Comparison of ENCODE assay signal across 8 cellular contexts in genomic region chr12:6533653-6534157, GRCh38. TPM values are rescaled to one million over a fixed set of nuclear protein-coding genes. Genes with fewer than 3 reads are reported as not detected.
A peak's percentile ranks its signal among the peaks of the same experiment; 100 is the strongest.
DNase-seq lines count a peak whose midpoint lies in the region; ATAC-seq lines count a peak whose summit lies in the region.

No MANE protein-coding gene starts in this region.

- no peaks in the 10 kb centered on the region for H3K9me3 Mint-ChIP-seq in IgD-negative memory B cell
- no peaks in the 10 kb centered on the region for H3K9me3 Mint-ChIP-seq in activated naive CD4-positive, alpha-beta T cell treated with anti-CD3 and anti-CD28 coated beads, Interleukin-2, amount 50 U/mL, for 24 hours

- no peaks in the 10 kb centered on the region for H3K27me3 Mint-ChIP-seq in IgD-negative memory B cell
- H3K27me3 Mint-ChIP-seq in activated naive CD4-positive, alpha-beta T cell treated with anti-CD3 and anti-CD28 coated beads, Interleukin-2, amount 50 U/mL, for 24 hours: no peaks in the 10 kb centered on the region

- H3K27ac Mint-ChIP-seq in IgD-negative memory B cell: peak overlapping the region; percentile 94 to 98 (median 97)
- peak overlapping the region; percentile 100 for H3K27ac Mint-ChIP-seq in activated naive CD4-positive, alpha-beta T cell treated with anti-CD3 and anti-CD28 coated beads, Interleukin-2, amount 50 U/mL, for 24 hours

- ATAC-seq in GM21786 (IDR thresholded peaks at IDR 0.05; ENCODE audit: unreplicated experiment): peak; percentile 48

- DNase-seq in GM03348 (ENCODE audit: low spot score): peak; percentile 63
- peak; percentile 87 for DNase-seq in NOMO-1 treated with dmso at 0.1 percent for 144 hours (lab: John Stamatoyannopoulos, UW; ENCODE audit: unreplicated experiment)
- peak; percentile 88 for DNase-seq in glomerular visceral epithelial cell (ENCODE audit: extremely low spot score)
- peak in 55 of 56 donors; percentile 73 to 97 (median 92) for DNase-seq in nucleus accumbens (lab: John Stamatoyannopoulos, UW)
- DNase-seq in central memory CD4-positive, alpha-beta T cell: no peak

- peak overlapping the region; percentile 91 to 99 (median 96) for H3K4me3 Mint-ChIP-seq in IgD-negative memory B cell
- H3K4me3 Mint-ChIP-seq in activated naive CD4-positive, alpha-beta T cell treated with anti-CD3 and anti-CD28 coated beads, Interleukin-2, amount 50 U/mL, for 24 hours: peak overlapping the region; percentile 98

- no peaks in the 10 kb centered on the region for H3K36me3 Mint-ChIP-seq in IgD-negative memory B cell
- H3K36me3 Mint-ChIP-seq in activated naive CD4-positive, alpha-beta T cell treated with anti-CD3 and anti-CD28 coated beads, Interleukin-2, amount 50 U/mL, for 24 hours: peaks cover 18% of the 10 kb centered on the region

- H3K4me1 Mint-ChIP-seq in IgD-negative memory B cell: peaks cover 15 to 32% (median 31%) of the 10 kb centered on the region in 3 donors
- peaks cover 29% of the 10 kb centered on the region for H3K4me1 Mint-ChIP-seq in activated naive CD4-positive, alpha-beta T cell treated with anti-CD3 and anti-CD28 coated beads, Interleukin-2, amount 50 U/mL, for 24 hours

RNA-seq across cellular contexts. Expression of gene GAPDH, which starts 0.6 kb away (rescaled TPM):
- 1,479 TPM for polyA plus RNA-seq in IgD-negative memory B cell

RNA-seq across cellular contexts. Expression of gene IFFO1, which starts 22.1 kb away (rescaled TPM):
- polyA plus RNA-seq in IgD-negative memory B cell: 12.3 TPM

RNA-seq across cellular contexts. Expression of gene NOP2, which starts 34.4 kb away (rescaled TPM):
- polyA plus RNA-seq in IgD-negative memory B cell: 24.9 TPM

RNA-seq across cellular contexts. Expression of gene NCAPD2, which starts 39.8 kb away (rescaled TPM):
- polyA plus RNA-seq in IgD-negative memory B cell: 21.1 TPM

RNA-seq across cellular contexts. Expression of gene MRPL51, which starts 40.6 kb away (rescaled TPM):
- polyA plus RNA-seq in IgD-negative memory B cell: 165 TPM
